ENCODE assay signal across 8 cellular contexts in the genomic region with DNA sequence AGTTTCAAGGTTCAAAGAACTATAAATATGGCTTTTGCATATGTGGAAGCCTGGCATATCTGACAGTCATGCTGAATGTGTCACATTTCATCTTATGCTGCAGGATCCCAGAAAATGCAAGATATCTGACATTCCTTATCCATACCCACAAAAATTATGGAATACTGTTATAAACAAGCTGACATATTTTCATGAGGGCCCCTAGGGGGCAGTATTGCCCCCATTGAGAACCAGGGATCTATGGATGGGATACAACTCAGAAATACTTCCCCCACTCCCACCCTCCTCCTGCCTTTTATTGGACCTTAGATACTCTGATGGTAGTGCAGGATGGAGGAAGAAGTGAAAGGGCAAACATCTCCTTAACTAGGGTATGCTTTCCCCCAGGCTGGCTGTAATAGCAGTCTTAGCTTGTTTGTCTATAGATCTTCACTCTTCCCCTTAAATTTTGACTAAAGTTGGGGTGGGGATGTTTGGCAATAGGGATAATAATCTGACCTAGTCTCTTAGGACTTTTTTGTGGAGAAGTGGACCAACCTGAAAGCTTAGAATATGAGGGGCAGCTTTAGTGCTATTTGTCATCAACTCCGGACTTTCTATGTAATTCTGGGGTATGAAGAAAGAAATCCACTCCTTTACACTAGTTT. TPM values are rescaled to one million over a fixed set of nuclear protein-coding genes. Genes with fewer than 3 reads are reported as not detected.
DNase-seq lines count a peak whose midpoint lies in the region; ATAC-seq, FAIRE-seq and TF ChIP-seq lines count a peak whose summit lies in the region.

No MANE protein-coding gene starts in this region.

- H3K4me3 ChIP-seq in A549 (no peak overlapping the region), H1 (ENCODE audit: extremely low read depth in 1 of 4, insufficient read depth in 2 of 4, low read depth in 3 of 4, low read length in 4 of 4) (no peak overlapping the region)

- no peak overlapping the region for H3K9ac ChIP-seq in H1 (replicated peaks in 1 of 4; ENCODE audit: extremely low read depth in 1 of 4, low read depth in 3 of 4, low read length in 3 of 4)

- no peaks in the 10 kb centered on the region for H3K4me1 Mint-ChIP-seq in nephron progenitor cell

- no peak for TF ChIP-seq POLR2A in A549 (IDR thresholded peaks at IDR 0.05; ENCODE audit: low read length)
- no peak for TF ChIP-seq POLR2A in H1 (IDR thresholded peaks at IDR 0.05; ENCODE audit: control extremely low read depth in 1 of 2, low read depth in 2 of 2, low read length in 2 of 2)

- H3K9me3 Mint-ChIP-seq in nephron progenitor cell: no peaks in the 10 kb centered on the region

- in situ Hi-C loops in GM13976 (cut with MboI; ENCODE audit: low sequenced_read_pairs, unreplicated experiment): loop anchor here (5.0 to 25.0 kb wide), 2 partner anchors 184 to 484 kb away; a partner anchor contains a TSS

- no peak overlapping the region for H3K14ac ChIP-seq in H1 (ENCODE audit: insufficient read length)

- TF ChIP-seq CTCF in A549 (IDR thresholded peaks at IDR 0.05) (peak; percentile 75), GM13976 (IDR thresholded peaks at IDR 0.05; ENCODE audit: borderline replicate concordance, control extremely low read depth, extremely low read depth, insufficient read depth, missing control alignments) (peak; percentile 44), H1 (IDR thresholded peaks at IDR 0.05; ENCODE audit: control extremely low read depth in 1 of 3, insufficient read depth in 1 of 3, low read depth in 1 of 3, low read length in 3 of 3) (peak in 2 of 3 experiments; percentile 68 to 71; a peak in 3 of 4 replicates), nephron progenitor cell (IDR thresholded peaks at IDR 0.05) (peak; percentile 95)

- H3K18ac ChIP-seq in H1 (ENCODE audit: extremely low read depth, low read length): no peak overlapping the region

- no peaks in the 10 kb centered on the region for H3K23me2 ChIP-seq in H1 (ENCODE audit: low read depth, low read length)

- H3K4me1 ChIP-seq in A549 (peaks cover 25% of the 10 kb centered on the region), H1 (replicated peaks in 1 of 4; ENCODE audit: control insufficient read depth in 3 of 4, insufficient read depth in 4 of 4, low read length in 3 of 4) (peaks cover 0 to 2% (median 0%) of the 10 kb centered on the region in 4 experiments; a peak in 1 of 7 replicates)

- TF ChIP-seq RAD21 in A549 (conservative IDR thresholded peaks at IDR 0.05 in 1 of 2, IDR thresholded peaks at IDR 0.05 in 1 of 2) (peak; percentile 74 to 79), H1 (IDR thresholded peaks at IDR 0.05 in 1 of 2, conservative IDR thresholded peaks at IDR 0.05 in 1 of 2; ENCODE audit: low read depth in 2 of 2, low read length in 2 of 2) (peak; percentile 78 to 87)

- DNase-seq in A549 (ENCODE audit: low read depth in 1 of 2, low spot score in 1 of 2) (peak in 1 of 2 experiments; percentile 74), GM13976 (ENCODE audit: low spot score) (no peak), NCI-H748 treated with DMSO at 0.1 percent for 48 hours (lab: John Stamatoyannopoulos, UW) (peak; percentile 41), H1 (ENCODE audit: low read depth in 1 of 2, low spot score in 2 of 2) (peak in 1 of 2 experiments; percentile 54), nephron progenitor cell (peak; percentile 20), NCI-H2029 (lab: John Stamatoyannopoulos, UW) (no peak), GF-D8 (lab: John Stamatoyannopoulos, UW) (no peak)
- no peak for DNase-seq in activated effector memory CD4-positive, alpha-beta T cell treated with anti-CD3 and anti-CD28 coated beads, Interleukin-2, amount 50 U/mL, for 16 hours

- no peak overlapping the region for H4K8ac ChIP-seq in H1 (ENCODE audit: extremely low read depth, insufficient read depth, low read length)

- ATAC-seq in A549: peak; percentile 39 to 82; a peak in 3 of 6 replicates

- H3K27me3 ChIP-seq in H1 (replicated peaks in 1 of 4; ENCODE audit: control insufficient read depth in 3 of 4, extremely low read depth in 1 of 4, insufficient read depth in 3 of 4, low read length in 3 of 4): no peaks in the 10 kb centered on the region

- peak; percentile 92 for FAIRE-seq in A549 (lab: Jason Lieb, UNC)
- peak; percentile 57 for FAIRE-seq in H1 (lab: Jason Lieb, UNC)

- no peak overlapping the region for H3K23ac ChIP-seq in H1 (ENCODE audit: insufficient read length)

- no peak overlapping the region for H2BK5ac ChIP-seq in H1 (ENCODE audit: low read depth, low read length)

- no peak overlapping the region for H4K91ac ChIP-seq in H1 (replicated peaks; ENCODE audit: insufficient read length, low read length)

- H3K79me2 ChIP-seq in H1 (ENCODE audit: control insufficient read depth in 1 of 2, insufficient read depth in 2 of 2, low read length in 2 of 2): no peaks in the 10 kb centered on the region

- H2BK120ac ChIP-seq in H1 (replicated peaks; ENCODE audit: low read depth, low read length): no peak overlapping the region

- H3K4me2 ChIP-seq in A549: no peak overlapping the region
- H3K4me2 ChIP-seq in H1 (ENCODE audit: insufficient read depth in 1 of 2, low read depth in 2 of 2, low read length in 2 of 2): no peak overlapping the region

- H3K9me3 ChIP-seq in A549: no peaks in the 10 kb centered on the region
- H3K9me3 ChIP-seq in H1 (ENCODE audit: insufficient read depth in 2 of 2, low read depth in 1 of 2, low read length in 1 of 2): no peaks in the 10 kb centered on the region

- no peaks in the 10 kb centered on the region for H3K36me3 Mint-ChIP-seq in nephron progenitor cell (ENCODE audit: low read depth)

- POLR2A ChIA-PET in A549 (lab: Yijun Ruan, JAX): interaction anchor here (1.7 kb wide), 1 partner anchor 13 kb away, joined by 6 read pairs; a partner anchor contains a TSS
- POLR2A ChIA-PET in H1 (lab: Charles Lee; ENCODE audit: partially characterized antibody): no interaction called here

- no peak overlapping the region for H2AFZ ChIP-seq in H1 (ENCODE audit: low read length)

- no peak overlapping the region for H2AK5ac ChIP-seq in H1 (ENCODE audit: low read depth, low read length)

- 100% methylated on average over 1 of the region's 1 CpG for WGBS in A549 (ENCODE audit: missing lambda C conversion rate)
- WGBS in H1 (ENCODE audit: extremely low coverage in 1 of 2, insufficient coverage in 1 of 2, insufficient read length in 1 of 2, insufficient replicate concordance in 2 of 2, low coverage in 1 of 2, low lambda C conversion rate in 2 of 2, missing lambda C conversion rate in 1 of 2), 2 experiments: 83% methylated on average over 1 of the region's 1 CpG; no CpG with 5 or more reads in 1 of the 2 experiments

- no peak overlapping the region for H4K5ac ChIP-seq in H1 (ENCODE audit: insufficient read length, low read depth, low read length)

- no peaks in the 10 kb centered on the region for H4K20me1 ChIP-seq in H1 (replicated peaks in 1 of 2; ENCODE audit: control insufficient read depth in 1 of 2, insufficient read depth in 2 of 2, low read length in 2 of 2)

- H2BK20ac ChIP-seq in H1 (ENCODE audit: low read length): no peak overlapping the region

- CTCF ChIA-PET in A549 (lab: Yijun Ruan, JAX) (interaction anchor here (0.6 to 4.1 kb wide), 15 partner anchors 12 to 345 kb away, joined by 3 to 45 read pairs (median 3); a partner anchor contains a TSS), H1 (lab: Charles Lee; ENCODE audit: partially characterized antibody) (interaction anchor here (0.5 to 4.6 kb wide), 28 partner anchors 8 to 530 kb away, joined by 3 to 47 read pairs (median 4); a partner anchor contains a TSS)

- no peak overlapping the region for H3K4me3 Mint-ChIP-seq in nephron progenitor cell

- no peak overlapping the region for H3K27ac Mint-ChIP-seq in nephron progenitor cell

- H3K27me3 Mint-ChIP-seq in nephron progenitor cell (ENCODE audit: low read depth, poor library complexity): peaks cover 25% of the 10 kb centered on the region

- H3K56ac ChIP-seq in H1 (replicated peaks; ENCODE audit: insufficient read length, low read depth, low read length): no peak overlapping the region

- H3K36me3 ChIP-seq in H1 (ENCODE audit: control insufficient read depth in 2 of 4, insufficient read depth in 4 of 4, low read length in 3 of 4): no peaks in the 10 kb centered on the region

- H3K79me1 ChIP-seq in H1 (ENCODE audit: low read depth, low read length): no peaks in the 10 kb centered on the region

- peak overlapping the region in 1 of 2 experiments; percentile 62; a peak in 3 of 6 replicates for H3K27ac ChIP-seq in A549
- no peak overlapping the region for H3K27ac ChIP-seq in H1 (ENCODE audit: low read depth, low read length)

- H2BK12ac ChIP-seq in H1 (ENCODE audit: low read depth, low read length): no peak overlapping the region

- H2BK15ac ChIP-seq in H1 (ENCODE audit: low read length): no peak overlapping the region

- H3K4ac ChIP-seq in H1 (replicated peaks; ENCODE audit: insufficient read length, low read depth, low read length): no peak overlapping the region

- TF ChIP-seq EP300 in A549 (IDR thresholded peaks at IDR 0.05): no peak
- TF ChIP-seq EP300 in H1 (IDR thresholded peaks at IDR 0.05; ENCODE audit: borderline replicate concordance in 1 of 2, low read depth in 2 of 2, low read length in 2 of 2): no peak

RNA-seq across cellular contexts. Expression of a gene that starts 3.5 kb away (rescaled TPM):
- polyA plus RNA-seq in A549 (2011; rRNA removed) (not detected in 2 replicates), A549 (2017; fragmentation: RNase III; extraction: RNeasy Plus Mini Kit Qiagen cat#74134 plus additional on column Dnase treatment) (not detected in 3 replicates), H1 (2011; rRNA removed) (not detected in 2 replicates)
- not detected in 2 replicates for polyA plus RNA-seq in A549 (2012; cell fraction: cytosol; rRNA removed)
- polyA plus RNA-seq in A549 (2012; cell fraction: nucleus; rRNA removed): not detected in 2 replicates
- polyA minus RNA-seq in A549 (2011; rRNA and poly(A)+ RNA removed): not detected in 2 replicates
- total RNA-seq in H1 (2021; fragmentation: NEBNext Ultra II Directional; extraction: Animal tissue kit (Norgen Biotek cat#: 25700)): 0.21 and 0.26 TPM in 2 replicates
- 0.16 TPM for polyA plus RNA-seq in H1 (2011; cell fraction: cytosol; rRNA removed)
- not detected for polyA plus RNA-seq in H1 (2011; cell fraction: nucleus; rRNA removed)
- polyA plus RNA-seq in H1 (2012, experiment 1 of 2): 0.10 to 0.12 TPM in 2 of 4 replicates, not detected in the others
- polyA plus RNA-seq in H1 (2012, experiment 2 of 2): not detected
- 0.12 TPM for polyA plus RNA-seq in H1 (2013, experiment 1 of 2)
- 0.09 TPM for polyA plus RNA-seq in H1 (2013, experiment 2 of 2)
- polyA minus RNA-seq in H1 (2011; rRNA and poly(A)+ RNA removed): 0.09 TPM in 1 of 2 replicates, not detected in the other
- not detected for polyA minus RNA-seq in H1 (2011; cell fraction: cytosol; rRNA and poly(A)+ RNA removed)
- 1.1 TPM for polyA minus RNA-seq in H1 (2011; cell fraction: nucleus; rRNA and poly(A)+ RNA removed)

RNA-seq across cellular contexts. Expression of a gene that starts 12.3 kb away (rescaled TPM):
- polyA plus RNA-seq in A549 (2011; rRNA removed) (128 and 172 TPM in 2 replicates), A549 (2017; fragmentation: RNase III; extraction: RNeasy Plus Mini Kit Qiagen cat#74134 plus additional on column Dnase treatment) (156 to 182 TPM (median 163 TPM) in 3 replicates), H1 (2011; rRNA removed) (6.8 and 7.5 TPM in 2 replicates)
- polyA plus RNA-seq in A549 (2012; cell fraction: cytosol; rRNA removed): 199 and 224 TPM in 2 replicates
- 139 and 305 TPM in 2 replicates for polyA plus RNA-seq in A549 (2012; cell fraction: nucleus; rRNA removed)
- polyA minus RNA-seq in A549 (2011; rRNA and poly(A)+ RNA removed): 56.3 and 65.3 TPM in 2 replicates
- 8.9 and 10.9 TPM in 2 replicates for total RNA-seq in H1 (2021; fragmentation: NEBNext Ultra II Directional; extraction: Animal tissue kit (Norgen Biotek cat#: 25700))
- polyA plus RNA-seq in H1 (2011; cell fraction: cytosol; rRNA removed): 6.8 TPM
- 7.8 TPM for polyA plus RNA-seq in H1 (2011; cell fraction: nucleus; rRNA removed)
- polyA plus RNA-seq in H1 (2012, experiment 1 of 2): 7.4 to 12.2 TPM (median 8.2 TPM) in 4 replicates
- 7.9 TPM for polyA plus RNA-seq in H1 (2012, experiment 2 of 2)
- 41.7 TPM for polyA plus RNA-seq in H1 (2013, experiment 1 of 2)
- polyA plus RNA-seq in H1 (2013, experiment 2 of 2): 47.9 TPM
- 1.4 and 2.7 TPM in 2 replicates for polyA minus RNA-seq in H1 (2011; rRNA and poly(A)+ RNA removed)
- 1.9 TPM for polyA minus RNA-seq in H1 (2011; cell fraction: cytosol; rRNA and poly(A)+ RNA removed)
- polyA minus RNA-seq in H1 (2011; cell fraction: nucleus; rRNA and poly(A)+ RNA removed): 5.4 TPM

RNA-seq across cellular contexts. Expression of a gene that starts 18.6 kb away (rescaled TPM):
- polyA plus RNA-seq in A549 (2011; rRNA removed): 23.4 and 31.1 TPM in 2 replicates
- 11.2 and 11.5 TPM in 2 replicates for polyA plus RNA-seq in A549 (2012; cell fraction: cytosol; rRNA removed)
- polyA plus RNA-seq in A549 (2012; cell fraction: nucleus; rRNA removed): 4.6 and 5.5 TPM in 2 replicates
- polyA plus RNA-seq in A549 (2017; fragmentation: RNase III; extraction: RNeasy Plus Mini Kit Qiagen cat#74134 plus additional on column Dnase treatment): 26.3 to 34.8 TPM (median 33.4 TPM) in 3 replicates
- polyA minus RNA-seq in A549 (2011; rRNA and poly(A)+ RNA removed): 5.6 and 6.9 TPM in 2 replicates
- total RNA-seq in H1 (2021; fragmentation: NEBNext Ultra II Directional; extraction: Animal tissue kit (Norgen Biotek cat#: 25700)): 1.3 TPM in 2 replicates
- 0.38 TPM in 2 replicates for polyA plus RNA-seq in H1 (2011; rRNA removed)
- 0.59 TPM for polyA plus RNA-seq in H1 (2011; cell fraction: cytosol; rRNA removed)
- 0.26 TPM for polyA plus RNA-seq in H1 (2011; cell fraction: nucleus; rRNA removed)
- polyA plus RNA-seq in H1 (2012, experiment 1 of 2): 0.76 to 1.2 TPM (median 0.83 TPM) in 4 replicates
- polyA plus RNA-seq in H1 (2012, experiment 2 of 2): 1.5 TPM
- polyA plus RNA-seq in H1 (2013, experiment 1 of 2): 1.6 TPM
- polyA plus RNA-seq in H1 (2013, experiment 2 of 2): 1.8 TPM
- 0.19 and 0.32 TPM in 2 replicates for polyA minus RNA-seq in H1 (2011; rRNA and poly(A)+ RNA removed)
- polyA minus RNA-seq in H1 (2011; cell fraction: cytosol; rRNA and poly(A)+ RNA removed): not detected
- 0.80 TPM for polyA minus RNA-seq in H1 (2011; cell fraction: nucleus; rRNA and poly(A)+ RNA removed)

Comparison
In these comparisons a context has a peak if more than half of its experiments do, and no peak if none do; other contexts are left out.
1. DNase-seq: peak in NCI-H748 treated with DMSO at 0.1 percent for 48 hours (single experiment) and nephron progenitor cell (single experiment); none in GM13976 (single experiment), NCI-H2029 (single experiment), activated effector memory CD4-positive, alpha-beta T cell treated with anti-CD3 and anti-CD28 coated beads, Interleukin-2, amount 50 U/mL, for 16 hours (single experiment) and GF-D8 (single experiment).
2. CTCF ChIP-seq: peak in every context shown above with its lines; median percentile 95 in nephron progenitor cell; 75 in A549; 70 in H1; 44 in GM13976.